1 cellular context compared by ENCODE assay signal in the genomic region with DNA sequence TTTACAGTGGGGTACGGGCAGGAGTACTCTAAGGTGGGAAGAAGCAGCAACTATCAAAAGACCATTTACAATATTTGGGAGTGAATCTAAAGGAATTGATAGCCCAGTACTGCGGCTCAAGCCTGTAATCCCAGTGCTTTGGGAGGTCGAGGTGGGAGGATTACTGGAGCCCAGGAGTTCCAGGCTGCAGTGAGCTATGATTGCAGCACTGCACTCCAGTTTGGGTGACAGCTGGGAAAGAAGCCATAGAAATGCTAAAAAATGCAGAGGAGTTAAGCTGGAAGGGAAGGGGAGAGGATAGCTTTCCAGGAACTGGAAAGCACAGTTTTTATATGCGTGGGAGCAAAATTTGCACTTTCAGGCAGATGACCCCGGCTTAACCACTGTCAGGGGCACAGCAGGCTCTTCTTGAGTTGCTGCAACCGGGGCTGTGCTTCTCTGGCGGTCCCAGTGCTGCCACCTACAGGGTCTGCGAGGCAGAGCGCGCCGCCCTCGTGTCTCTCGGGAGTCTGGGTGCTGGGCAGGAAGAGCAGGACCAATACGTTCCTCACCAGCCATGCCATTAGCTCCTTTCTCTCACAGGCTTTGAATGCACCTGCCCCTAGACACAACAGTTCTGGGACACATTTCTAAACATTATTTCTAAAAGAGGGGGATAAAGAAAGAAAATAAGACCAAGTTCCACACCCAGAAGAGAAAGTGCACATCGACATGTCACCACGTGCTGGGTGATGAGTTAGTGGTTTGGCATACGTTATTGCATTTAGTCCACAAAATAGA.
TF ChIP-seq lines count a peak whose summit lies in the region.

No MANE protein-coding gene starts in this region.

TF ChIP-seq in endothelial cell of umbilical vein, 7 proteins besides CTCF, POLR2A, EP300 and RAD21:
- TF ChIP-seq FOS (IDR thresholded peaks at IDR 0.05; ENCODE audit: borderline replicate concordance, insufficient read depth, low read length), result no peak
- TF ChIP-seq, protein P1, sequence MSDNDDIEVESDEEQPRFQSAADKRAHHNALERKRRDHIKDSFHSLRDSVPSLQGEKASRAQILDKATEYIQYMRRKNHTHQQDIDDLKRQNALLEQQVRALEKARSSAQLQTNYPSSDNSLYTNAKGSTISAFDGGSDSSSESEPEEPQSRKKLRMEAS (IDR thresholded peaks at IDR 0.05; ENCODE audit: insufficient read depth, insufficient read length), result no peak
- no peak for TF ChIP-seq EZH2 (IDR thresholded peaks at IDR 0.05; ENCODE audit: borderline replicate concordance, low read depth, low read length, severe bottlenecking)
- TF ChIP-seq MYC (IDR thresholded peaks at IDR 0.05; ENCODE audit: low read depth, low read length), result no peak
- TF ChIP-seq POLR2AphosphoS5 (IDR thresholded peaks at IDR 0.05; ENCODE audit: insufficient read depth, low read depth, low read length), result no peak
- TF ChIP-seq JUN (IDR thresholded peaks at IDR 0.05; ENCODE audit: borderline replicate concordance, insufficient read depth, insufficient read length, low read depth), result no peak
- no peak for TF ChIP-seq GATA2 (IDR thresholded peaks at IDR 0.05; ENCODE audit: insufficient read depth, insufficient read length, low read depth, low read length)
